Comparison of ENCODE assay signal across 1 cellular context in the genomic region with DNA sequence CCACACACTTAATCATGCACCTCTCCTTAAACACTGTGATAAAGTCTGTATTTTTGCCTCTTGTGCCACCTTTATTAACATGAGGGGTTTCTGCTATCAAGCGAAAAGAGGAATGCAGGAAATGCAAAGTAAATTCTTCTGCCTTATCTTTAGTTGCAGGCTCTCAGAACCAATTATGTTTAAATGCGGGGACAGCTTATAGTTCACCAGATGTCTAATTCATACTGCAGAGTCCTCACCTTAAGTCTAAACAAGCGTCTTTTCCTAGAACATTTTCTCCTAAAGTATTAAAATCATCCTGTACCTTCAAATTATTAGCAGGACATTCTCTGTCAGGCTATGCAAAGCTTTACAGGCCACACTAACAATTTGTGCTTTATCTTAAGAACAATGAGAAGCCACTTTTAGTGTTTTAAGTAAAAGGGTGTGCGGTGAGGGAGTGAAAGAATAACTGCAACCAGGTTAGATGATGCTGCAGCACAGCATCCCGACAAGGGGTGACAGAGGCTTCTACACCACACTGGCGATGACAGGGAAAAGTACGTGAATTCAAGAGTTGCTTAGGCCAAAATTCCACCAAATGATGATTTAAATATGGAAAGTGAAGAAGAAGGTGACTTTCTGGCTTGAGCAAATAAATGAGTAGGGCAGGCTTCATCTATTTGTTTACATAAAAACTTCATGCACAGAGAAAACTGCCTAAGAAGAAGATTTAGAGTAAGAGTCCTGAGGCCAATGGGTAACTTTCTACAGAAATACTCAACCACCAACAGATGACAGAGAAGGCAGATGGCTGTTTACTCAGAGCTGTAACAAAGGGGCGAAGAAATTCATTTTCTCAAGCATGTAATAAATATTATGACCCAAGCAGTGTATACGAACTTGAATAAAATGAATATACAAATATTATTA.
TF ChIP-seq lines count a peak whose summit lies in the region.

No MANE protein-coding gene starts in this region.

TF ChIP-seq in K562, 482 proteins besides CTCF, POLR2A, EP300 and RAD21 (continued from another document and continues in another):
- TF ChIP-seq, protein P1, sequence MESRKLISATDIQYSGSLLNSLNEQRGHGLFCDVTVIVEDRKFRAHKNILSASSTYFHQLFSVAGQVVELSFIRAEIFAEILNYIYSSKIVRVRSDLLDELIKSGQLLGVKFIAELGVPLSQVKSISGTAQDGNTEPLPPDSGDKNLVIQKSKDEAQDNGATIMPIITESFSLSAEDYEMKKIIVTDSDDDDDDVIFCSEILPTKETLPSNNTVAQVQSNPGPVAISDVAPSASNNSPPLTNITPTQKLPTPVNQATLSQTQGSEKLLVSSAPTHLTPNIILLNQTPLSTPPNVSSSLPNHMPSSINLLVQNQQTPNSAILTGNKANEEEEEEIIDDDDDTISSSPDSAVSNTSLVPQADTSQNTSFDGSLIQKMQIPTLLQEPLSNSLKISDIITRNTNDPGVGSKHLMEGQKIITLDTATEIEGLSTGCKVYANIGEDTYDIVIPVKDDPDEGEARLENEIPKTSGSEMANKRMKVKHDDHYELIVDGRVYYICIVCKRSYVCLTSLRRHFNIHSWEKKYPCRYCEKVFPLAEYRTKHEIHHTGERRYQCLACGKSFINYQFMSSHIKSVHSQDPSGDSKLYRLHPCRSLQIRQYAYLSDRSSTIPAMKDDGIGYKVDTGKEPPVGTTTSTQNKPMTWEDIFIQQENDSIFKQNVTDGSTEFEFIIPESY (CRISPR knock-in tag; IDR thresholded peaks at IDR 0.05): no peak
- TF ChIP-seq, protein P2, sequence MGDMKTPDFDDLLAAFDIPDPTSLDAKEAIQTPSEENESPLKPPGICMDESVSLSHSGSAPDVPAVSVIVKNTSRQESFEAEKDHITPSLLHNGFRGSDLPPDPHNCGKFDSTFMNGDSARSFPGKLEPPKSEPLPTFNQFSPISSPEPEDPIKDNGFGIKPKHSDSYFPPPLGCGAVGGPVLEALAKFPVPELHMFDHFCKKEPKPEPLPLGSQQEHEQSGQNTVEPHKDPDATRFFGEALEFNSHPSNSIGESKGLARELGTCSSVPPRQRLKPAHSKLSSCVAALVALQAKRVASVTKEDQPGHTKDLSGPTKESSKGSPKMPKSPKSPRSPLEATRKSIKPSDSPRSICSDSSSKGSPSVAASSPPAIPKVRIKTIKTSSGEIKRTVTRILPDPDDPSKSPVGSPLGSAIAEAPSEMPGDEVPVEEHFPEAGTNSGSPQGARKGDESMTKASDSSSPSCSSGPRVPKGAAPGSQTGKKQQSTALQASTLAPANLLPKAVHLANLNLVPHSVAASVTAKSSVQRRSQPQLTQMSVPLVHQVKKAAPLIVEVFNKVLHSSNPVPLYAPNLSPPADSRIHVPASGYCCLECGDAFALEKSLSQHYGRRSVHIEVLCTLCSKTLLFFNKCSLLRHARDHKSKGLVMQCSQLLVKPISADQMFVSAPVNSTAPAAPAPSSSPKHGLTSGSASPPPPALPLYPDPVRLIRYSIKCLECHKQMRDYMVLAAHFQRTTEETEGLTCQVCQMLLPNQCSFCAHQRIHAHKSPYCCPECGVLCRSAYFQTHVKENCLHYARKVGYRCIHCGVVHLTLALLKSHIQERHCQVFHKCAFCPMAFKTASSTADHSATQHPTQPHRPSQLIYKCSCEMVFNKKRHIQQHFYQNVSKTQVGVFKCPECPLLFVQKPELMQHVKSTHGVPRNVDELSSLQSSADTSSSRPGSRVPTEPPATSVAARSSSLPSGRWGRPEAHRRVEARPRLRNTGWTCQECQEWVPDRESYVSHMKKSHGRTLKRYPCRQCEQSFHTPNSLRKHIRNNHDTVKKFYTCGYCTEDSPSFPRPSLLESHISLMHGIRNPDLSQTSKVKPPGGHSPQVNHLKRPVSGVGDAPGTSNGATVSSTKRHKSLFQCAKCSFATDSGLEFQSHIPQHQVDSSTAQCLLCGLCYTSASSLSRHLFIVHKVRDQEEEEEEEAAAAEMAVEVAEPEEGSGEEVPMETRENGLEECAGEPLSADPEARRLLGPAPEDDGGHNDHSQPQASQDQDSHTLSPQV (IDR thresholded peaks at IDR 0.05): no peak
- TF ChIP-seq, protein P3, sequence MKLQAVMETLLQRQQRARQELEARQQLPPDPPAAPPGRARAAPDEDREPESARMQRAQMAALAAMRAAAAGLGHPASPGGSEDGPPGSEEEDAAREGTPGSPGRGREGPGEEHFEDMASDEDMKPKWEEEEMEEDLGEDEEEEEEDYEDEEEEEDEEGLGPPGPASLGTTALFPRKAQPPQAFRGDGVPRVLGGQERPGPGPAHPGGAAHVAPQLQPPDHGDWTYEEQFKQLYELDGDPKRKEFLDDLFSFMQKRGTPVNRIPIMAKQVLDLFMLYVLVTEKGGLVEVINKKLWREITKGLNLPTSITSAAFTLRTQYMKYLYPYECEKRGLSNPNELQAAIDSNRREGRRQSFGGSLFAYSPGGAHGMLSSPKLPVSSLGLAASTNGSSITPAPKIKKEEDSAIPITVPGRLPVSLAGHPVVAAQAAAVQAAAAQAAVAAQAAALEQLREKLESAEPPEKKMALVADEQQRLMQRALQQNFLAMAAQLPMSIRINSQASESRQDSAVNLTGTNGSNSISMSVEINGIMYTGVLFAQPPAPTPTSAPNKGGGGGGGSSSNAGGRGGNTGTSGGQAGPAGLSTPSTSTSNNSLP (IDR thresholded peaks at IDR 0.05; ENCODE audit: borderline replicate concordance, low read depth, low read length): peak; percentile 97
- TF ChIP-seq ZNF146 (CRISPR knock-in tag; IDR thresholded peaks at IDR 0.05; ENCODE audit: unreplicated experiment) (no peak), SAFB (IDR thresholded peaks at IDR 0.05; ENCODE audit: borderline replicate concordance, low read depth, low read length) (no peak), SMAD4 (CRISPR knock-in tag; conservative IDR thresholded peaks at IDR 0.05) (peak; percentile 74; the same call in 1 of the 2 replicates), BCOR (IDR thresholded peaks at IDR 0.05) (peak; percentile 62; the same call in 1 of the 2 replicates), POLR3A (IDR thresholded peaks at IDR 0.05; ENCODE audit: borderline replicate concordance, extremely low read depth, insufficient read depth, insufficient read length) (no peak), NEUROD1 (IDR thresholded peaks at IDR 0.05; ENCODE audit: borderline replicate concordance, low read depth, low read length, partially characterized antibody) (no peak), JUNB (CRISPR knock-in tag; conservative IDR thresholded peaks at IDR 0.05) (no peak), PHTF2 (CRISPR knock-in tag; IDR thresholded peaks at IDR 0.05) (no peak), RAD51 (IDR thresholded peaks at IDR 0.05; ENCODE audit: borderline replicate concordance, low read depth) (no peak; the same call in 1 of the 2 replicates), NCOA6 (IDR thresholded peaks at IDR 0.05) (no peak), MEF2D (tag; conservative IDR thresholded peaks at IDR 0.05; ENCODE audit: low read depth) (no peak), ZFP36 (IDR thresholded peaks at IDR 0.05; ENCODE audit: low read depth, low read length, partially characterized antibody) (no peak), MXI1 (IDR thresholded peaks at IDR 0.05; ENCODE audit: low read depth, low read length) (no peak; the same call in 1 of the 2 replicates), KDM1A (IDR thresholded peaks at IDR 0.05) (peak; percentile 74 to 81), ZNF778 (CRISPR knock-in tag; IDR thresholded peaks at IDR 0.05) (no peak), CBX8 (IDR thresholded peaks at IDR 0.05; ENCODE audit: borderline replicate concordance, extremely low read depth, low read depth, low read length, poor library complexity, severe bottlenecking) (no peak)
- TF ChIP-seq, protein P4, sequence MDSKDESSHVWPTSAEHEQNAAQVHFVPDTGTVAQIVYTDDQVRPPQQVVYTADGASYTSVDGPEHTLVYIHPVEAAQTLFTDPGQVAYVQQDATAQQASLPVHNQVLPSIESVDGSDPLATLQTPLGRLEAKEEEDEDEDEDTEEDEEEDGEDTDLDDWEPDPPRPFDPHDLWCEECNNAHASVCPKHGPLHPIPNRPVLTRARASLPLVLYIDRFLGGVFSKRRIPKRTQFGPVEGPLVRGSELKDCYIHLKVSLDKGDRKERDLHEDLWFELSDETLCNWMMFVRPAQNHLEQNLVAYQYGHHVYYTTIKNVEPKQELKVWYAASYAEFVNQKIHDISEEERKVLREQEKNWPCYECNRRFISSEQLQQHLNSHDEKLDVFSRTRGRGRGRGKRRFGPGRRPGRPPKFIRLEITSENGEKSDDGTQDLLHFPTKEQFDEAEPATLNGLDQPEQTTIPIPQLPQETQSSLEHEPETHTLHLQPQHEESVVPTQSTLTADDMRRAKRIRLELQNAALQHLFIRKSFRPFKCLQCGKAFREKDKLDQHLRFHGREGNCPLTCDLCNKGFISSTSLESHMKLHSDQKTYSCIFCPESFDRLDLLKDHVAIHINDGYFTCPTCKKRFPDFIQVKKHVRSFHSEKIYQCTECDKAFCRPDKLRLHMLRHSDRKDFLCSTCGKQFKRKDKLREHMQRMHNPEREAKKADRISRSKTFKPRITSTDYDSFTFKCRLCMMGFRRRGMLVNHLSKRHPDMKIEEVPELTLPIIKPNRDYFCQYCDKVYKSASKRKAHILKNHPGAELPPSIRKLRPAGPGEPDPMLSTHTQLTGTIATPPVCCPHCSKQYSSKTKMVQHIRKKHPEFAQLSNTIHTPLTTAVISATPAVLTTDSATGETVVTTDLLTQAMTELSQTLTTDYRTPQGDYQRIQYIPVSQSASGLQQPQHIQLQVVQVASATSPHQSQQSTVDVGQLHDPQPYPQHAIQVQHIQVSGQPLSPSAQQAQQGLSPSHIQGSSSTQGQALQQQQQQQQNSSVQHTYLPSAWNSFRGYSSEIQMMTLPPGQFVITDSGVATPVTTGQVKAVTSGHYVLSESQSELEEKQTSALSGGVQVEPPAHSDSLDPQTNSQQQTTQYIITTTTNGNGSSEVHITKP (IDR thresholded peaks at IDR 0.05; ENCODE audit: partially characterized antibody): no peak
- TF ChIP-seq, protein P5, sequence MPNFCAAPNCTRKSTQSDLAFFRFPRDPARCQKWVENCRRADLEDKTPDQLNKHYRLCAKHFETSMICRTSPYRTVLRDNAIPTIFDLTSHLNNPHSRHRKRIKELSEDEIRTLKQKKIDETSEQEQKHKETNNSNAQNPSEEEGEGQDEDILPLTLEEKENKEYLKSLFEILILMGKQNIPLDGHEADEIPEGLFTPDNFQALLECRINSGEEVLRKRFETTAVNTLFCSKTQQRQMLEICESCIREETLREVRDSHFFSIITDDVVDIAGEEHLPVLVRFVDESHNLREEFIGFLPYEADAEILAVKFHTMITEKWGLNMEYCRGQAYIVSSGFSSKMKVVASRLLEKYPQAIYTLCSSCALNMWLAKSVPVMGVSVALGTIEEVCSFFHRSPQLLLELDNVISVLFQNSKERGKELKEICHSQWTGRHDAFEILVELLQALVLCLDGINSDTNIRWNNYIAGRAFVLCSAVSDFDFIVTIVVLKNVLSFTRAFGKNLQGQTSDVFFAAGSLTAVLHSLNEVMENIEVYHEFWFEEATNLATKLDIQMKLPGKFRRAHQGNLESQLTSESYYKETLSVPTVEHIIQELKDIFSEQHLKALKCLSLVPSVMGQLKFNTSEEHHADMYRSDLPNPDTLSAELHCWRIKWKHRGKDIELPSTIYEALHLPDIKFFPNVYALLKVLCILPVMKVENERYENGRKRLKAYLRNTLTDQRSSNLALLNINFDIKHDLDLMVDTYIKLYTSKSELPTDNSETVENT (CRISPR knock-in tag; IDR thresholded peaks at IDR 0.05): no peak
- TF ChIP-seq, protein P6, sequence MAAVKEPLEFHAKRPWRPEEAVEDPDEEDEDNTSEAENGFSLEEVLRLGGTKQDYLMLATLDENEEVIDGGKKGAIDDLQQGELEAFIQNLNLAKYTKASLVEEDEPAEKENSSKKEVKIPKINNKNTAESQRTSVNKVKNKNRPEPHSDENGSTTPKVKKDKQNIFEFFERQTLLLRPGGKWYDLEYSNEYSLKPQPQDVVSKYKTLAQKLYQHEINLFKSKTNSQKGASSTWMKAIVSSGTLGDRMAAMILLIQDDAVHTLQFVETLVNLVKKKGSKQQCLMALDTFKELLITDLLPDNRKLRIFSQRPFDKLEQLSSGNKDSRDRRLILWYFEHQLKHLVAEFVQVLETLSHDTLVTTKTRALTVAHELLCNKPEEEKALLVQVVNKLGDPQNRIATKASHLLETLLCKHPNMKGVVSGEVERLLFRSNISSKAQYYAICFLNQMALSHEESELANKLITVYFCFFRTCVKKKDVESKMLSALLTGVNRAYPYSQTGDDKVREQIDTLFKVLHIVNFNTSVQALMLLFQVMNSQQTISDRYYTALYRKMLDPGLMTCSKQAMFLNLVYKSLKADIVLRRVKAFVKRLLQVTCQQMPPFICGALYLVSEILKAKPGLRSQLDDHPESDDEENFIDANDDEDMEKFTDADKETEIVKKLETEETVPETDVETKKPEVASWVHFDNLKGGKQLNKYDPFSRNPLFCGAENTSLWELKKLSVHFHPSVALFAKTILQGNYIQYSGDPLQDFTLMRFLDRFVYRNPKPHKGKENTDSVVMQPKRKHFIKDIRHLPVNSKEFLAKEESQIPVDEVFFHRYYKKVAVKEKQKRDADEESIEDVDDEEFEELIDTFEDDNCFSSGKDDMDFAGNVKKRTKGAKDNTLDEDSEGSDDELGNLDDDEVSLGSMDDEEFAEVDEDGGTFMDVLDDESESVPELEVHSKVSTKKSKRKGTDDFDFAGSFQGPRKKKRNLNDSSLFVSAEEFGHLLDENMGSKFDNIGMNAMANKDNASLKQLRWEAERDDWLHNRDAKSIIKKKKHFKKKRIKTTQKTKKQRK (IDR thresholded peaks at IDR 0.05; ENCODE audit: borderline replicate concordance, low read depth, low read length): no peak
- TF ChIP-seq, protein P7, sequence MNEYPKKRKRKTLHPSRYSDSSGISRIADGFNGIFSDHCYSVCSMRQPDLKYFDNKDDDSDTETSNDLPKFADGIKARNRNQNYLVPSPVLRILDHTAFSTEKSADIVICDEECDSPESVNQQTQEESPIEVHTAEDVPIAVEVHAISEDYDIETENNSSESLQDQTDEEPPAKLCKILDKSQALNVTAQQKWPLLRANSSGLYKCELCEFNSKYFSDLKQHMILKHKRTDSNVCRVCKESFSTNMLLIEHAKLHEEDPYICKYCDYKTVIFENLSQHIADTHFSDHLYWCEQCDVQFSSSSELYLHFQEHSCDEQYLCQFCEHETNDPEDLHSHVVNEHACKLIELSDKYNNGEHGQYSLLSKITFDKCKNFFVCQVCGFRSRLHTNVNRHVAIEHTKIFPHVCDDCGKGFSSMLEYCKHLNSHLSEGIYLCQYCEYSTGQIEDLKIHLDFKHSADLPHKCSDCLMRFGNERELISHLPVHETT (CRISPR knock-in tag; conservative IDR thresholded peaks at IDR 0.05 in 1 of 2, IDR thresholded peaks at IDR 0.05 in 1 of 2): no peak
- TF ChIP-seq, protein P8, sequence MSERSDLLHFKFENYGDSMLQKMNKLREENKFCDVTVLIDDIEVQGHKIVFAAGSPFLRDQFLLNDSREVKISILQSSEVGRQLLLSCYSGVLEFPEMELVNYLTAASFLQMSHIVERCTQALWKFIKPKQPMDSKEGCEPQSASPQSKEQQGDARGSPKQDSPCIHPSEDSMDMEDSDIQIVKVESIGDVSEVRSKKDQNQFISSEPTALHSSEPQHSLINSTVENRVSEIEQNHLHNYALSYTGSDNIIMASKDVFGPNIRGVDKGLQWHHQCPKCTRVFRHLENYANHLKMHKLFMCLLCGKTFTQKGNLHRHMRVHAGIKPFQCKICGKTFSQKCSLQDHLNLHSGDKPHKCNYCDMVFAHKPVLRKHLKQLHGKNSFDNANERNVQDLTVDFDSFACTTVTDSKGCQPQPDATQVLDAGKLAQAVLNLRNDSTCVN (CRISPR knock-in tag; IDR thresholded peaks at IDR 0.05): no peak
- TF ChIP-seq, protein P9, sequence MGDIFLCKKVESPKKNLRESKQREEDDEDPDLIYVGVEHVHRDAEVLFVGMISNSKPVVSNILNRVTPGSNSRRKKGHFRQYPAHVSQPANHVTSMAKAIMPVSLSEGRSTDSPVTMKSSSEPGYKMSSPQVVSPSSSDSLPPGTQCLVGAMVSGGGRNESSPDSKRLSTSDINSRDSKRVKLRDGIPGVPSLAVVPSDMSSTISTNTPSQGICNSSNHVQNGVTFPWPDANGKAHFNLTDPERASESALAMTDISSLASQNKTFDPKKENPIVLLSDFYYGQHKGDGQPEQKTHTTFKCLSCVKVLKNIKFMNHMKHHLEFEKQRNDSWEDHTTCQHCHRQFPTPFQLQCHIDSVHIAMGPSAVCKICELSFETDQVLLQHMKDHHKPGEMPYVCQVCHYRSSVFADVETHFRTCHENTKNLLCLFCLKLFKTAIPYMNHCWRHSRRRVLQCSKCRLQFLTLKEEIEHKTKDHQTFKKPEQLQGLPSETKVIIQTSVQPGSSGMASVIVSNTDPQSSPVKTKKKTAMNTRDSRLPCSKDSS (IDR thresholded peaks at IDR 0.05; ENCODE audit: low read depth, partially characterized antibody): no peak
